ENCODE assay signal across 18 cellular contexts in genomic region chr7:132250480-132251326, GRCh38.
DNase-seq lines count a peak whose midpoint lies in the region; ATAC-seq, FAIRE-seq and TF ChIP-seq lines count a peak whose summit lies in the region.
"Had no signal": no experiment of that assay in that cellular context is flagged by ENCODE, and none has a peak within 500 bp of the region (broad histone marks: within the 10 kb centered on the region; RNA-seq: fewer than 3 reads in every experiment).

No MANE protein-coding gene starts in this region.

- H3K27ac ChIP-seq in A549 (peak overlapping the region; percentile 1 to 22; a peak in 1 of 6 replicates), esophagus muscularis mucosa (replicated peaks in 1 of 4) (peak overlapping the region in 3 of 4 donors; percentile 27 to 69 (median 43)), pancreas (peak overlapping the region; percentile 23 to 78 (median 64))
- H3K27ac ChIP-seq in CD4-positive, alpha-beta T cell (ENCODE audit: low read depth, low read length), result no peak overlapping the region
- H3K27ac ChIP-seq: PC-9, SJCRH30, uterus had no signal

- 48% methylated on average over 4 of the region's 4 CpGs for WGBS in A549 (ENCODE audit: missing lambda C conversion rate)
- WGBS in esophagus muscularis mucosa, result 57% methylated on average over 4 of the region's 4 CpGs
- 12 to 17% methylated on average over 4 of the region's 4 CpGs for WGBS in pancreas, 2 donors

- POLR2A ChIA-PET in A549 (lab: Yijun Ruan, JAX), result no interaction called here
- POLR2A ChIA-PET in CD4-positive, alpha-beta T cell (lab: Charles Lee), result no interaction called here

- ATAC-seq in A549, result no peak
- peak; percentile 55 to 67 (median 60) for ATAC-seq in pancreas
- ATAC-seq in CD4-positive, alpha-beta T cell (ENCODE audit: poor library complexity), result no peak
- no peak for ATAC-seq in GM18867 (IDR thresholded peaks at IDR 0.05; ENCODE audit: unreplicated experiment)

- TF ChIP-seq POLR2A in A549 (IDR thresholded peaks at IDR 0.05; ENCODE audit: low read length), result no peak
- no peak for TF ChIP-seq POLR2A in esophagus muscularis mucosa (IDR thresholded peaks at IDR 0.05; ENCODE audit: low read depth)

- CTCF ChIA-PET in A549 (lab: Yijun Ruan, JAX), result interaction anchor here (0.6 to 13.1 kb wide), 12 partner anchors 18 to 1153 kb away, joined by 3 to 170 read pairs (median 3); no protein-coding TSS in a partner anchor
- CTCF ChIA-PET in CD4-positive, alpha-beta T cell (lab: Charles Lee), result no interaction called here

- H3K9me3 ChIP-seq in A549, result peaks cover 4% of the 10 kb centered on the region; the same call in 2 of the 3 replicates
- no peaks in the 10 kb centered on the region for H3K9me3 ChIP-seq in esophagus muscularis mucosa
- H3K9me3 ChIP-seq in pancreas, result no peaks in the 10 kb centered on the region
- H3K9me3 ChIP-seq in CD4-positive, alpha-beta T cell (ENCODE audit: control insufficient read depth, low read length), result no peaks in the 10 kb centered on the region
- H3K9me3 ChIP-seq: uterus had no signal

- H3K4me3 Mint-ChIP-seq in CD4-positive, alpha-beta T cell, result no peak overlapping the region
- H3K4me3 Mint-ChIP-seq: T-helper 1 cell treated with Interleukin-12 subunit alpha and Interleukin-12 subunit beta and Interleukin-4 antibody, amounts not matched to agents 30 μg/mL and 1 μg/mL, for 36 hours; WTC11 had no signal

- peaks cover 32% of the 10 kb centered on the region for H3K27me3 Mint-ChIP-seq in CD4-positive, alpha-beta T cell

- peak overlapping the region; percentile 32; the same call in 2 of the 3 replicates for H3K4me2 ChIP-seq in A549
- H3K4me2 ChIP-seq: PC-9 had no signal

- intact Hi-C loops in esophagus muscularis mucosa (cut with DNase I) (loop anchor here (10.0 kb wide), 1 partner anchor 306 kb away; no protein-coding TSS in a partner anchor), pancreas (cut with DNase I) (loop anchor here in 1 of 3 donors (10.0 kb wide), 1 partner anchor 306 kb away; no protein-coding TSS in a partner anchor)
- intact Hi-C loops in CD4-positive, alpha-beta T cell (cut with DNase I, micrococcal nuclease), result no loop called here

- no peak for TF ChIP-seq RAD21 in A549 (conservative IDR thresholded peaks at IDR 0.05 in 1 of 2, IDR thresholded peaks at IDR 0.05 in 1 of 2)

- H3K4me3 ChIP-seq in A549 (no peak overlapping the region), esophagus muscularis mucosa (no peak overlapping the region), pancreas (no peak overlapping the region)
- H3K4me3 ChIP-seq: PC-9, SJCRH30, uterus had no signal

- H3K27ac Mint-ChIP-seq in CD4-positive, alpha-beta T cell, result no peak overlapping the region
- H3K27ac Mint-ChIP-seq: T-helper 1 cell treated with Interleukin-12 subunit alpha and Interleukin-12 subunit beta and Interleukin-4 antibody, amounts not matched to agents 30 μg/mL and 1 μg/mL, for 36 hours; WTC11 had no signal

- peaks cover under 1% of the 10 kb centered on the region for H3K9me3 Mint-ChIP-seq in CD4-positive, alpha-beta T cell

- TF ChIP-seq CTCF in A549 (IDR thresholded peaks at IDR 0.05) (no peak), esophagus muscularis mucosa (IDR thresholded peaks at IDR 0.05) (no peak), pancreas (IDR thresholded peaks at IDR 0.05) (no peak)
- no peak for TF ChIP-seq CTCF in CD4-positive, alpha-beta T cell (IDR thresholded peaks at IDR 0.05)

- H3K36me3 Mint-ChIP-seq in CD4-positive, alpha-beta T cell (ENCODE audit: low read depth), result no peaks in the 10 kb centered on the region

- no peaks in the 10 kb centered on the region for H3K36me3 ChIP-seq in esophagus muscularis mucosa
- no peaks in the 10 kb centered on the region for H3K36me3 ChIP-seq in pancreas
- H3K36me3 ChIP-seq: SJCRH30, uterus had no signal

- H3K27me3 ChIP-seq in esophagus muscularis mucosa (no peaks in the 10 kb centered on the region), pancreas (no peaks in the 10 kb centered on the region)
- H3K27me3 ChIP-seq in CD4-positive, alpha-beta T cell (ENCODE audit: control insufficient read depth, insufficient read depth, low read length), result no peaks in the 10 kb centered on the region
- H3K27me3 ChIP-seq: SJCRH30, uterus had no signal

- FAIRE-seq in A549 (lab: Jason Lieb, UNC) (peak; percentile 32), pancreas (lab: Jason Lieb, UNC) (peak; percentile 32)

- peaks cover 24% of the 10 kb centered on the region for H3K4me1 ChIP-seq in A549
- peaks cover 27 to 55% (median 53%) of the 10 kb centered on the region in 4 donors for H3K4me1 ChIP-seq in esophagus muscularis mucosa
- H3K4me1 ChIP-seq in pancreas, result peaks cover 6 to 22% (median 15%) of the 10 kb centered on the region in 3 donors
- H3K4me1 ChIP-seq: uterus had no signal

- DNase-seq in A549 (ENCODE audit: low read depth in 1 of 2, low spot score in 1 of 2) (no peak), NCI-H82 treated with DMSO at 0.1 percent for 48 hours (lab: John Stamatoyannopoulos, UW; ENCODE audit: unreplicated experiment) (peak; percentile 61), esophagus muscularis mucosa (ENCODE audit: extremely low spot score) (no peak), pancreas (no peak), DMS153 treated with DMSO at 0.1 percent for 48 hours (lab: John Stamatoyannopoulos, UW; ENCODE audit: unreplicated experiment) (no peak)
- DNase-seq in stimulated activated CD4-positive, alpha-beta T cell treated with anti-CD3 and anti-CD28 coated beads, Interleukin-4, amount 100 ng/mL, for 1 hour, result no peak
- DNase-seq in CD4-positive, alpha-beta T cell, result no peak
- DNase-seq: activated CD4-positive, alpha-beta T cell treated with anti-CD3 and anti-CD28 coated beads, Interleukin-2, amount 50 U/mL, for 48 hours; DND-41; effector CD4-positive, alpha-beta T cell; NCI-H2107; stimulated activated CD4-positive, alpha-beta T cell treated with anti-CD3 and anti-CD28 coated beads, Interleukin-4, amount 100 ng/mL, for 4 hours had no signal

- no peaks in the 10 kb centered on the region for H3K4me1 Mint-ChIP-seq in CD4-positive, alpha-beta T cell (ENCODE audit: low read depth)

- TF ChIP-seq EP300 in A549 (IDR thresholded peaks at IDR 0.05) (no peak), esophagus muscularis mucosa (IDR thresholded peaks at IDR 0.05) (no peak)

TF ChIP-seq in A549, 52 proteins besides CTCF, POLR2A, EP300 and RAD21:
- no peak for TF ChIP-seq CEBPB (IDR thresholded peaks at IDR 0.05)
- no peak for TF ChIP-seq CHD2 (IDR thresholded peaks at IDR 0.05; ENCODE audit: low read length, partially characterized antibody)
- TF ChIP-seq FOSB (CRISPR knock-in tag; IDR thresholded peaks at IDR 0.05), result no peak
- TF ChIP-seq, protein P1, sequence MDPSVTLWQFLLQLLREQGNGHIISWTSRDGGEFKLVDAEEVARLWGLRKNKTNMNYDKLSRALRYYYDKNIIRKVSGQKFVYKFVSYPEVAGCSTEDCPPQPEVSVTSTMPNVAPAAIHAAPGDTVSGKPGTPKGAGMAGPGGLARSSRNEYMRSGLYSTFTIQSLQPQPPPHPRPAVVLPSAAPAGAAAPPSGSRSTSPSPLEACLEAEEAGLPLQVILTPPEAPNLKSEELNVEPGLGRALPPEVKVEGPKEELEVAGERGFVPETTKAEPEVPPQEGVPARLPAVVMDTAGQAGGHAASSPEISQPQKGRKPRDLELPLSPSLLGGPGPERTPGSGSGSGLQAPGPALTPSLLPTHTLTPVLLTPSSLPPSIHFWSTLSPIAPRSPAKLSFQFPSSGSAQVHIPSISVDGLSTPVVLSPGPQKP (IDR thresholded peaks at IDR 0.05; ENCODE audit: low read depth, low read length), result no peak
- no peak for TF ChIP-seq EHF (CRISPR knock-in tag; IDR thresholded peaks at IDR 0.05)
- TF ChIP-seq HOXA7 (CRISPR knock-in tag; IDR thresholded peaks at IDR 0.05), result no peak
- TF ChIP-seq JUNB (IDR thresholded peaks at IDR 0.05), result no peak
- no peak for TF ChIP-seq MAFK (IDR thresholded peaks at IDR 0.05; ENCODE audit: partially characterized antibody)
- no peak for TF ChIP-seq BHLHE40 (IDR thresholded peaks at IDR 0.05; ENCODE audit: low read depth, low read length)
- TF ChIP-seq E2F6 (IDR thresholded peaks at IDR 0.05; ENCODE audit: borderline replicate concordance, low read depth), result no peak
- no peak for TF ChIP-seq JUN (IDR thresholded peaks at IDR 0.05)
- no peak for TF ChIP-seq GATA3 (IDR thresholded peaks at IDR 0.05; ENCODE audit: borderline replicate concordance)
- TF ChIP-seq TP53 (CRISPR knock-in tag; IDR thresholded peaks at IDR 0.05), result no peak
- no peak for TF ChIP-seq KDM5A (IDR thresholded peaks at IDR 0.05)
- TF ChIP-seq CHD4 (IDR thresholded peaks at IDR 0.05; ENCODE audit: borderline replicate concordance), result no peak
- TF ChIP-seq RARB (CRISPR knock-in tag; IDR thresholded peaks at IDR 0.05), result no peak
- TF ChIP-seq CBX2 (IDR thresholded peaks at IDR 0.05; ENCODE audit: borderline replicate concordance, low read depth), result no peak
- no peak for TF ChIP-seq ATOH8 (CRISPR knock-in tag; IDR thresholded peaks at IDR 0.05; ENCODE audit: low read depth)
- no peak for TF ChIP-seq ZFP36 (IDR thresholded peaks at IDR 0.05; ENCODE audit: borderline replicate concordance, partially characterized antibody)

Comparison
In these comparisons a context has a peak if more than half of its experiments do, and no peak if none do; other contexts are left out.
1. ATAC-seq: peak in pancreas (4 of 4); none in A549 (0 of 2), CD4-positive, alpha-beta T cell (single experiment) and GM18867 (single experiment).